26 cellular contexts compared by ENCODE assay signal in genomic region chr2:642431-642815, GRCh38.
"Had no signal": no experiment of that assay in that cellular context is flagged by ENCODE, and none has a peak within 500 bp of the region (broad histone marks: within the 10 kb centered on the region; RNA-seq: fewer than 3 reads in every experiment).

No MANE protein-coding gene starts in this region.

- H3K4me3 Mint-ChIP-seq: activated CD4-positive, alpha-beta memory T cell treated with anti-CD3 and anti-CD28 coated beads for 36 hours; activated naive CD4-positive, alpha-beta T cell treated with anti-CD3 and anti-CD28 coated beads, Interleukin-2, amount 10 ng/mL, durations not matched to agents 7 days and 5 days; activated naive CD8-positive, alpha-beta T cell; activated naive CD8-positive, alpha-beta T cell treated with anti-CD3 and anti-CD28 coated beads, Interleukin-2, amount 50 U/mL, for 24 hours; activated T-cell treated with anti-CD3 and anti-CD28 coated beads, Interleukin-2, amount 50 U/mL, for 72 hours; activated T-helper 17 cell treated with anti-CD3 and anti-CD28 coated beads, Interleukin-2, amount 50 U/mL, for 72 hours; brain had no signal

- H2AFZ ChIP-seq: PC-9 had no signal

- H3K4me2 ChIP-seq: PC-9 had no signal

- H3K27ac ChIP-seq: PC-9, SJCRH30, SK-N-MC had no signal

- H3K4me1 ChIP-seq: SJCRH30 had no signal

- H3K4me3 ChIP-seq: K562, PC-9, SJCRH30, SK-N-MC had no signal

- H3K4me1 Mint-ChIP-seq: activated naive CD4-positive, alpha-beta T cell treated with anti-CD3 and anti-CD28 coated beads, Interleukin-2, amount 10 ng/mL, durations not matched to agents 7 days and 5 days; activated naive CD8-positive, alpha-beta T cell treated with anti-CD3 and anti-CD28 coated beads, Interleukin-2, amount 50 U/mL, for 24 hours; activated T-helper 17 cell treated with anti-CD3 and anti-CD28 coated beads, Interleukin-2, amount 50 U/mL, for 72 hours had no signal

- DNase-seq: activated CD4-positive, alpha-beta memory T cell treated with anti-CD3 and anti-CD28 coated beads for 36 hours; activated CD4-positive, alpha-beta T cell treated with anti-CD3 and anti-CD28 coated beads, Interleukin-2, amount 50 U/mL, for 1 hour; activated naive CD4-positive, alpha-beta T cell treated with anti-CD3 and anti-CD28 coated beads, Interleukin-2, amount 10 ng/mL, durations not matched to agents 7 days and 5 days; activated naive CD8-positive, alpha-beta T cell treated with anti-CD3 and anti-CD28 coated beads, Interleukin-2, amount 50 U/mL, for 24 hours; activated T-cell treated with anti-CD3 and anti-CD28 coated beads, Interleukin-2, amount 50 U/mL, for 1 hour; activated T-cell treated with anti-CD3 and anti-CD28 coated beads, Interleukin-2, amount 50 U/mL, for 72 hours; anterior cingulate cortex; caudate nucleus; IMR-90; NCI-H1105; NCI-H1417 treated with DMSO at 0.1 percent for 48 hours; NCI-H1930; NCI-H2081 treated with DMSO at 0.1 percent for 48 hours; NCI-H345; NCI-H510A; NCI-H526; NCI-H748 treated with DMSO at 0.1 percent for 48 hours; SHP77; SJCRH30; T1000 had no signal

- H3K36me3 Mint-ChIP-seq: activated CD4-positive, alpha-beta memory T cell treated with anti-CD3 and anti-CD28 coated beads for 36 hours; activated naive CD4-positive, alpha-beta T cell treated with anti-CD3 and anti-CD28 coated beads, Interleukin-2, amount 10 ng/mL, durations not matched to agents 7 days and 5 days; activated naive CD8-positive, alpha-beta T cell; brain had no signal

- H3K9me3 ChIP-seq: SJCRH30 had no signal

- H3K36me3 ChIP-seq: SJCRH30 had no signal

- H3K9me3 Mint-ChIP-seq: activated CD4-positive, alpha-beta memory T cell treated with anti-CD3 and anti-CD28 coated beads for 36 hours; activated naive CD4-positive, alpha-beta T cell treated with anti-CD3 and anti-CD28 coated beads, Interleukin-2, amount 10 ng/mL, durations not matched to agents 7 days and 5 days; activated naive CD8-positive, alpha-beta T cell treated with anti-CD3 and anti-CD28 coated beads, Interleukin-2, amount 50 U/mL, for 24 hours; activated T-cell treated with anti-CD3 and anti-CD28 coated beads, Interleukin-2, amount 50 U/mL, for 72 hours; activated T-helper 17 cell treated with anti-CD3 and anti-CD28 coated beads, Interleukin-2, amount 50 U/mL, for 72 hours; brain had no signal

- ATAC-seq: activated naive CD8-positive, alpha-beta T cell treated with anti-CD3 and anti-CD28 coated beads, Interleukin-2, amount 50 U/mL, for 24 hours; activated T-cell treated with anti-CD3 and anti-CD28 coated beads, Interleukin-2, amount 50 U/mL, for 72 hours; activated T-helper 17 cell treated with anti-CD3 and anti-CD28 coated beads, Interleukin-2, amount 50 U/mL, for 72 hours; K562 had no signal

- H3K27ac Mint-ChIP-seq: activated CD4-positive, alpha-beta memory T cell treated with anti-CD3 and anti-CD28 coated beads for 36 hours; activated naive CD4-positive, alpha-beta T cell treated with anti-CD3 and anti-CD28 coated beads, Interleukin-2, amount 10 ng/mL, durations not matched to agents 7 days and 5 days; activated naive CD8-positive, alpha-beta T cell; activated naive CD8-positive, alpha-beta T cell treated with anti-CD3 and anti-CD28 coated beads, Interleukin-2, amount 50 U/mL, for 24 hours; activated T-cell treated with anti-CD3 and anti-CD28 coated beads, Interleukin-2, amount 50 U/mL, for 72 hours; activated T-helper 17 cell treated with anti-CD3 and anti-CD28 coated beads, Interleukin-2, amount 50 U/mL, for 72 hours; brain had no signal
